In genomic region chr6:136609878-136610706, GRCh38 we compare ENCODE assay signal across 8 cellular contexts. TPM values are rescaled to one million over a fixed set of nuclear protein-coding genes. Genes with fewer than 3 reads are reported as not detected.
A peak's percentile ranks its signal among the peaks of the same experiment; 100 is the strongest.
DNase-seq lines count a peak whose midpoint lies in the region; ATAC-seq and TF ChIP-seq lines count a peak whose summit lies in the region.

No MANE protein-coding gene starts in this region.

- TF ChIP-seq CTCF in NB4 (IDR thresholded peaks at IDR 0.05; ENCODE audit: low read depth, low read length), result no peak

- H3K4me3 ChIP-seq in NB4 (ENCODE audit: low read depth, low read length), result no peak overlapping the region

- no peak overlapping the region for H3K4me3 Mint-ChIP-seq in activated T-helper 2 cell treated with anti-CD3 and anti-CD28 coated beads, Interferon-gamma antibody, Interleukin-2, Interleukin-4, amounts not matched to agents 10 μg/mL and 5 μg/mL and 100 μg/mL, durations not matched to agents 14 hours and 24 hours and 36 hours (ENCODE audit: low read depth)
- H3K4me3 Mint-ChIP-seq in stimulated activated naive CD8-positive, alpha-beta T cell treated with anti-CD3 and anti-CD28 coated beads, Interleukin-15, Interleukin-2, amounts not matched to agents 100 ng/mL and 50 ng/mL, for 24 hours, result no peak overlapping the region

- ATAC-seq in activated CD4-positive, CD25-positive, alpha-beta regulatory T cell treated with anti-CD3 and anti-CD28 coated beads, Interleukin-2, amount 50 U/mL, for 24 hours, result no peak

- peak overlapping the region; percentile 0 for H3K27ac Mint-ChIP-seq in activated T-helper 2 cell treated with anti-CD3 and anti-CD28 coated beads, Interferon-gamma antibody, Interleukin-2, Interleukin-4, amounts not matched to agents 10 μg/mL and 5 μg/mL and 100 μg/mL, durations not matched to agents 14 hours and 24 hours and 36 hours
- H3K27ac Mint-ChIP-seq in stimulated activated naive CD8-positive, alpha-beta T cell treated with anti-CD3 and anti-CD28 coated beads, Interleukin-15, Interleukin-2, amounts not matched to agents 100 ng/mL and 50 ng/mL, for 24 hours, result peak overlapping the region; percentile 27

- H3K36me3 Mint-ChIP-seq in activated T-helper 2 cell treated with anti-CD3 and anti-CD28 coated beads, Interferon-gamma antibody, Interleukin-2, Interleukin-4, amounts not matched to agents 10 μg/mL and 5 μg/mL and 100 μg/mL, durations not matched to agents 14 hours and 24 hours and 36 hours (ENCODE audit: low read depth), result peaks cover 26% of the 10 kb centered on the region
- H3K36me3 Mint-ChIP-seq in stimulated activated naive CD8-positive, alpha-beta T cell treated with anti-CD3 and anti-CD28 coated beads, Interleukin-15, Interleukin-2, amounts not matched to agents 100 ng/mL and 50 ng/mL, for 24 hours (ENCODE audit: low read depth), result peaks cover 42% of the 10 kb centered on the region

- no peaks in the 10 kb centered on the region for H3K27me3 Mint-ChIP-seq in activated T-helper 2 cell treated with anti-CD3 and anti-CD28 coated beads, Interferon-gamma antibody, Interleukin-2, Interleukin-4, amounts not matched to agents 10 μg/mL and 5 μg/mL and 100 μg/mL, durations not matched to agents 14 hours and 24 hours and 36 hours (ENCODE audit: low read depth)
- no peaks in the 10 kb centered on the region for H3K27me3 Mint-ChIP-seq in stimulated activated naive CD8-positive, alpha-beta T cell treated with anti-CD3 and anti-CD28 coated beads, Interleukin-15, Interleukin-2, amounts not matched to agents 100 ng/mL and 50 ng/mL, for 24 hours

- peaks cover 15% of the 10 kb centered on the region for H3K4me1 Mint-ChIP-seq in activated T-helper 2 cell treated with anti-CD3 and anti-CD28 coated beads, Interferon-gamma antibody, Interleukin-2, Interleukin-4, amounts not matched to agents 10 μg/mL and 5 μg/mL and 100 μg/mL, durations not matched to agents 14 hours and 24 hours and 36 hours (ENCODE audit: low read depth)
- peaks cover 11% of the 10 kb centered on the region for H3K4me1 Mint-ChIP-seq in stimulated activated naive CD8-positive, alpha-beta T cell treated with anti-CD3 and anti-CD28 coated beads, Interleukin-15, Interleukin-2, amounts not matched to agents 100 ng/mL and 50 ng/mL, for 24 hours (ENCODE audit: low read depth)

- no peak for TF ChIP-seq POLR2A in NB4 (IDR thresholded peaks at IDR 0.05; ENCODE audit: extremely low read depth, insufficient read length)

- no peaks in the 10 kb centered on the region for H3K9me3 Mint-ChIP-seq in activated T-helper 2 cell treated with anti-CD3 and anti-CD28 coated beads, Interferon-gamma antibody, Interleukin-2, Interleukin-4, amounts not matched to agents 10 μg/mL and 5 μg/mL and 100 μg/mL, durations not matched to agents 14 hours and 24 hours and 36 hours
- H3K9me3 Mint-ChIP-seq in stimulated activated naive CD8-positive, alpha-beta T cell treated with anti-CD3 and anti-CD28 coated beads, Interleukin-15, Interleukin-2, amounts not matched to agents 100 ng/mL and 50 ng/mL, for 24 hours, result no peaks in the 10 kb centered on the region

- intact Hi-C loops in activated T-helper 2 cell treated with anti-CD3 and anti-CD28 coated beads, Interferon-gamma antibody, Interleukin-2, Interleukin-4, amounts not matched to agents 10 μg/mL and 5 μg/mL and 100 μg/mL, durations not matched to agents 14 hours and 24 hours and 36 hours (cut with micrococcal nuclease), result loop anchor here (5.0 kb wide), 1 partner anchor 32 kb away; no protein-coding TSS in a partner anchor

- DNase-seq in Daoy (ENCODE audit: low read depth), result peak; percentile 96
- peak; percentile 97 for DNase-seq in NB4 (ENCODE audit: low read depth)
- DNase-seq in activated T-helper 2 cell treated with anti-CD3 and anti-CD28 coated beads, Interferon-gamma antibody, Interleukin-2, Interleukin-4, amounts not matched to agents 10 μg/mL and 5 μg/mL and 100 μg/mL, durations not matched to agents 14 hours and 24 hours and 36 hours (ENCODE audit: low spot score), result no peak
- DNase-seq in iPS DF 19.7 (ENCODE audit: low read depth, low spot score), result peak; percentile 77
- no peak for DNase-seq in NAMALWA (ENCODE audit: low spot score)
- DNase-seq in NCI-H526 treated with DMSO at 0.1 percent for 48 hours (lab: John Stamatoyannopoulos, UW), result no peak

RNA-seq across cellular contexts. Expression of gene MAP7, which starts 59.9 kb away (rescaled TPM):
- total RNA-seq in Daoy (2014; rRNA removed; shearing (Covaris generic)), result 0.95 and 1.1 TPM in 2 replicates
- 0.94 and 1.2 TPM in 2 replicates for total RNA-seq in activated T-helper 2 cell treated with anti-CD3 and anti-CD28 coated beads, Interferon-gamma antibody, Interleukin-2, Interleukin-4, amounts not matched to agents 10 μg/mL and 5 μg/mL and 100 μg/mL, durations not matched to agents 14 hours and 24 hours and 36 hours

Comparison
In these comparisons a context has a peak if more than half of its experiments do, and no peak if none do; other contexts are left out.
1. DNase-seq: peak in Daoy (single experiment), NB4 (single experiment) and iPS DF 19.7 (single experiment); none in activated T-helper 2 cell treated with anti-CD3 and anti-CD28 coated beads, Interferon-gamma antibody, Interleukin-2, Interleukin-4, amounts not matched to agents 10 μg/mL and 5 μg/mL and 100 μg/mL, durations not matched to agents 14 hours and 24 hours and 36 hours (single experiment), NAMALWA (single experiment) and NCI-H526 treated with DMSO at 0.1 percent for 48 hours (single experiment).